ENCODE assay signal across 15 cellular contexts in genomic region chr21:44898011-44898493, GRCh38. TPM values are rescaled to one million over a fixed set of nuclear protein-coding genes. Genes with fewer than 3 reads are reported as not detected.
DNase-seq lines count a peak whose midpoint lies in the region; ATAC-seq and TF ChIP-seq lines count a peak whose summit lies in the region.
"Had no signal": no experiment of that assay in that cellular context is flagged by ENCODE, and none has a peak within 500 bp of the region (broad histone marks: within the 10 kb centered on the region; RNA-seq: fewer than 3 reads in every experiment).

No MANE protein-coding gene starts in this region.

- H3K9me3 ChIP-seq in BLaER1 treated with 17β-estradiol and CSF1 and Interleukin-3, amounts not matched to agents 10 nM and 100 nM (replicated peaks in 1 of 11), result peaks cover 0 to 9% (median 0%) of the 10 kb centered on the region in 11 experiments; a peak in 8 of 22 replicates
- H3K9me3 ChIP-seq: HAP-1 had no signal

- H3K4me1 Mint-ChIP-seq in activated T-cell treated with anti-CD3 and anti-CD28 coated beads, Interleukin-2, amount 50 U/mL, for 24 hours (ENCODE audit: low read depth), result peaks cover 9% of the 10 kb centered on the region
- no peaks in the 10 kb centered on the region for H3K4me1 Mint-ChIP-seq in chondrocyte (ENCODE audit: low read depth)
- H3K4me1 Mint-ChIP-seq in naive thymus-derived CD8-positive, alpha-beta T cell, result peaks cover 4 to 39% (median 22%) of the 10 kb centered on the region in 4 donors

- peak overlapping the region in 1 of 11 experiments; percentile 42; a peak in 1 of 22 replicates for H3K9ac ChIP-seq in BLaER1 treated with 17β-estradiol and CSF1 and Interleukin-3, amounts not matched to agents 10 nM and 100 nM

- peaks cover 0 to 96% (median 46%) of the 10 kb centered on the region in 11 experiments; a peak in 18 of 22 replicates for H4K20me1 ChIP-seq in BLaER1 treated with 17β-estradiol and CSF1 and Interleukin-3, amounts not matched to agents 10 nM and 100 nM

- TF ChIP-seq CTCF in chondrocyte (IDR thresholded peaks at IDR 0.05), result no peak

- no peaks in the 10 kb centered on the region for H3K9me3 Mint-ChIP-seq in activated T-cell treated with anti-CD3 and anti-CD28 coated beads, Interleukin-2, amount 50 U/mL, for 24 hours
- H3K9me3 Mint-ChIP-seq in chondrocyte (ENCODE audit: low read depth), result no peaks in the 10 kb centered on the region
- H3K9me3 Mint-ChIP-seq in naive thymus-derived CD8-positive, alpha-beta T cell, result no peaks in the 10 kb centered on the region

- no peak overlapping the region for H3K4me3 ChIP-seq in BLaER1 treated with 17β-estradiol and CSF1 and Interleukin-3, amounts not matched to agents 10 nM and 100 nM
- H3K4me3 ChIP-seq: HAP-1 had no signal

- H3K27ac ChIP-seq in BLaER1 treated with 17β-estradiol and CSF1 and Interleukin-3, amounts not matched to agents 10 nM and 100 nM, result no peak overlapping the region

- peaks cover 42 to 100% (median 71%) of the 10 kb centered on the region in 10 experiments for H3K4me1 ChIP-seq in BLaER1 treated with 17β-estradiol and CSF1 and Interleukin-3, amounts not matched to agents 10 nM and 100 nM
- H3K4me1 ChIP-seq: HAP-1 had no signal

- peak overlapping the region; percentile 66 for H3K27ac Mint-ChIP-seq in activated T-cell treated with anti-CD3 and anti-CD28 coated beads, Interleukin-2, amount 50 U/mL, for 24 hours
- H3K27ac Mint-ChIP-seq in chondrocyte (ENCODE audit: unreplicated experiment), result no peak overlapping the region
- H3K27ac Mint-ChIP-seq in naive thymus-derived CD8-positive, alpha-beta T cell, result peak overlapping the region in 7 of 10 donors; percentile 24 to 83 (median 48)

- POLR2A ChIA-PET in naive thymus-derived CD8-positive, alpha-beta T cell (lab: Charles Lee), result interaction anchor here (0.5 to 16.8 kb wide), 9 partner anchors 8 to 1121 kb away, joined by 3 to 238 read pairs (median 9); partner anchors contain the start of gene ITGB2

- no peaks in the 10 kb centered on the region for H3K27me3 ChIP-seq in BLaER1 treated with 17β-estradiol and CSF1 and Interleukin-3, amounts not matched to agents 10 nM and 100 nM

- no peak for ATAC-seq in naive thymus-derived CD8-positive, alpha-beta T cell

- no peak overlapping the region for H3K4me3 Mint-ChIP-seq in activated T-cell treated with anti-CD3 and anti-CD28 coated beads, Interleukin-2, amount 50 U/mL, for 24 hours
- no peak overlapping the region for H3K4me3 Mint-ChIP-seq in chondrocyte (ENCODE audit: unreplicated experiment)
- H3K4me3 Mint-ChIP-seq in naive thymus-derived CD8-positive, alpha-beta T cell, result no peak overlapping the region

- no peak for DNase-seq in activated T-cell treated with anti-CD3 and anti-CD28 coated beads, Interleukin-2, amount 50 U/mL, for 24 hours
- DNase-seq in activated T-cell treated with anti-CD3 and anti-CD28 coated beads for 4 hours (no peak), chondrocyte (ENCODE audit: low spot score) (peak; percentile 75), AG20443 (ENCODE audit: low spot score) (no peak), SW480 (ENCODE audit: low spot score) (no peak), T-helper 2 cell (no peak)
- no peak for DNase-seq in naive thymus-derived CD8-positive, alpha-beta T cell
- DNase-seq: EL; MV-4-11; NCI-H1417; NCI-H187 treated with DMSO at 0.1 percent for 48 hours; NCI-H446; NK-92 treated with Interleukin-12 subunit alpha and Interleukin-12 subunit beta, amount 100 ng/mL, for 24 hours had no signal

- H3K4me2 ChIP-seq in BLaER1 treated with 17β-estradiol and CSF1 and Interleukin-3, amounts not matched to agents 10 nM and 100 nM, result peak overlapping the region in 6 of 11 experiments; percentile 7 to 81 (median 63); a peak in 11 of 22 replicates

- H3K36me3 Mint-ChIP-seq in activated T-cell treated with anti-CD3 and anti-CD28 coated beads, Interleukin-2, amount 50 U/mL, for 24 hours (ENCODE audit: low read depth), result peaks cover 90% of the 10 kb centered on the region
- H3K36me3 Mint-ChIP-seq in chondrocyte (ENCODE audit: low read depth), result no peaks in the 10 kb centered on the region
- H3K36me3 Mint-ChIP-seq in naive thymus-derived CD8-positive, alpha-beta T cell, result peaks cover 6 to 70% (median 15%) of the 10 kb centered on the region in 3 donors

- H3K27me3 Mint-ChIP-seq in activated T-cell treated with anti-CD3 and anti-CD28 coated beads, Interleukin-2, amount 50 U/mL, for 24 hours, result no peaks in the 10 kb centered on the region
- peaks cover 43% of the 10 kb centered on the region for H3K27me3 Mint-ChIP-seq in chondrocyte (ENCODE audit: low read depth)
- no peaks in the 10 kb centered on the region for H3K27me3 Mint-ChIP-seq in naive thymus-derived CD8-positive, alpha-beta T cell

- H3K36me3 ChIP-seq in BLaER1 treated with 17β-estradiol and CSF1 and Interleukin-3, amounts not matched to agents 10 nM and 100 nM, result peaks cover 38 to 100% (median 92%) of the 10 kb centered on the region in 11 experiments
- H3K36me3 ChIP-seq: HAP-1 had no signal

RNA-seq across cellular contexts. Expression of gene ITGB2, which starts 22.6 kb away (rescaled TPM):
- 0.15 to 1.4 TPM (median 0.87 TPM) in 3 replicates for total RNA-seq in chondrocyte
- total RNA-seq in naive thymus-derived CD8-positive, alpha-beta T cell, result 100 to 1,000 TPM; 177 to 180 TPM
- 100 to 1,000 TPM; 423 to 549 (median 524) TPM for polyA plus RNA-seq in naive thymus-derived CD8-positive, alpha-beta T cell

RNA-seq across cellular contexts. Expression of gene PTTG1IP, which starts 24.6 kb away (rescaled TPM):
- total RNA-seq in chondrocyte, result 225 to 333 TPM (median 329 TPM) in 3 replicates
- total RNA-seq in naive thymus-derived CD8-positive, alpha-beta T cell, result 10 to 100 TPM; 62.0 to 68.7 TPM
- 10 to 100 TPM; 42.4 to 54.1 (median 44.3) TPM for polyA plus RNA-seq in naive thymus-derived CD8-positive, alpha-beta T cell

RNA-seq across cellular contexts. Expression of gene SLX9, which starts 41.8 kb away (rescaled TPM):
- total RNA-seq in chondrocyte, result 20.4 to 27.4 TPM (median 24.0 TPM) in 3 replicates
- total RNA-seq in naive thymus-derived CD8-positive, alpha-beta T cell, result 10 to 100 TPM; 23.5 to 27.9 TPM
- polyA plus RNA-seq in naive thymus-derived CD8-positive, alpha-beta T cell, result 10 to 100 TPM; 11.7 to 13.5 (median 12.1) TPM

Comparison
In these comparisons a context has a peak if more than half of its experiments do, and no peak if none do; other contexts are left out.
1. RNA of gene ITGB2, which starts 22.6 kb away (total RNA-seq): 177 to 180 TPM in naive thymus-derived CD8-positive, alpha-beta T cell; 0.15 to 1.4 TPM in chondrocyte; every median in the first group is over 10 times any median in the second.